27 cellular contexts compared by ENCODE assay signal in genomic region chr7:155011081-155011480, GRCh38. TPM values are rescaled to one million over a fixed set of nuclear protein-coding genes. Genes with fewer than 3 reads are reported as not detected.
"Had no signal": no experiment of that assay in that cellular context is flagged by ENCODE, and none has a peak within 500 bp of the region (broad histone marks: within the 10 kb centered on the region; RNA-seq: fewer than 3 reads in every experiment).

No MANE protein-coding gene starts in this region.

- H3K4me2 ChIP-seq: PC-9 had no signal

- H3K27ac ChIP-seq: cardiac muscle cell, PC-9 had no signal

- ATAC-seq: activated CD8-positive, alpha-beta T cell treated with anti-CD3 and anti-CD28 coated beads, Interleukin-2, amount 10 ng/mL, durations not matched to agents 7 days and 5 days; activated naive CD4-positive, alpha-beta T cell treated with anti-CD3 and anti-CD28 coated beads, Interleukin-2, amount 50 U/mL, for 72 hours; activated naive CD8-positive, alpha-beta T cell treated with anti-CD3 and anti-CD28 coated beads, Interleukin-2, amount 50 U/mL, for 24 hours; T-helper 17 cell; WTC11 had no signal

- H3K36me3 ChIP-seq: cardiac muscle cell had no signal

- H2AFZ ChIP-seq: PC-9 had no signal

- H3K27me3 ChIP-seq: cardiac muscle cell had no signal

- H3K4me3 ChIP-seq: cardiac muscle cell, PC-9 had no signal

- DNase-seq: activated CD4-positive, alpha-beta T cell treated with anti-CD3 and anti-CD28 coated beads for 48 hours; activated CD4-positive, alpha-beta T cell treated with anti-CD3 and anti-CD28 coated beads, Interleukin-2, amount 50 U/mL, for 4 hours; activated CD4-positive, CD25-positive, alpha-beta regulatory T cell treated with anti-CD3 and anti-CD28 coated beads, Interleukin-2, amount 50 U/mL, for 72 hours; activated CD8-positive, alpha-beta T cell treated with anti-CD3 and anti-CD28 coated beads, Interleukin-2, amount 10 ng/mL, durations not matched to agents 7 days and 5 days; activated effector memory CD4-positive, alpha-beta T cell treated with Interleukin-2 at 50 U/mL for 16 hours; activated naive CD4-positive, alpha-beta T cell treated with Interleukin-2 at 50 U/mL for 16 hours; activated naive CD8-positive, alpha-beta T cell treated with anti-CD3 and anti-CD28 coated beads, Interleukin-2, amount 50 U/mL, for 24 hours; activated T-cell treated with anti-CD3 and anti-CD28 coated beads, Interleukin-2, amount 50 U/mL, for 24 hours; amniotic stem cell; Kasumi-1; KBM-7; NCI-H1105 treated with DMSO at 0.1 percent for 48 hours; NCI-H1436 treated with DMSO at 0.1 percent for 48 hours; NCI-H187; NCI-H2081; NCI-H510A treated with DMSO at 0.1 percent for 48 hours; NCI-H69; PC-9; SIG-M5; T-helper 17 cell; T-helper 9 cell had no signal

RNA-seq across cellular contexts. Expression of gene HTR5A, which starts 59.0 kb away (rescaled TPM):
- total RNA-seq: activated CD8-positive, alpha-beta T cell treated with anti-CD3 and anti-CD28 coated beads, Interleukin-2, amount 10 ng/mL, durations not matched to agents 7 days and 5 days; activated naive CD4-positive, alpha-beta T cell treated with anti-CD3 and anti-CD28 coated beads, Interleukin-2, amount 50 U/mL, for 72 hours; activated T-helper 1 cell treated with anti-CD3 and anti-CD28 coated beads, Interleukin-12 subunit alpha, Interleukin-12 subunit beta, Interleukin-2, Interleukin-4 antibody, amounts not matched to agents 30 ng/mL and 10 ng/mL and 1 ng/mL, durations not matched to agents 14 hours and 24 hours and 36 hours; astrocyte; cardiac muscle cell; PC-9; RPMI7951; T-helper 17 cell; WTC11 had no signal
- polyA plus RNA-seq: cardiac muscle cell had no signal
